ENCODE assay signal across 8 cellular contexts in the genomic region with DNA sequence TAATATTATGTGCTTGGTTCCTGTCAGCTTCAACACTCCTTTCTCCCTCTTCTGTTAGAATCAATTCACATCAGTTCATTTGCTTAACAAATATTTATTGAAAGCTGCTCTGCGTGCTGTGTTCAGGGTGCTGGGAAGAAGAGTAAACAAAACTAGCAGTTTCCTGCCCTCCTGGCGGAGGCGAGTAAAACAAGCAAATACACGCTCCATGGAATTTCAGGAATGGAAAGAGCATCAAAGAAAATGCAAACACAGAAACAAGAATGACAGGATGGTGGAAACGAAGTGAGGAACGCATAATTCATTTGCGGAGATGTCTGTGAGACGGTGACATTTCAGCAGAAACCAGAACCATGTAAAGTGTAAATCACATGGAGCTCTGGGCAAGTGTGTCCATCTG. TPM values are rescaled to one million over a fixed set of nuclear protein-coding genes. Genes with fewer than 3 reads are reported as not detected.
DNase-seq lines count a peak whose midpoint lies in the region; ATAC-seq, FAIRE-seq and TF ChIP-seq lines count a peak whose summit lies in the region.
"Had no signal": no experiment of that assay in that cellular context is flagged by ENCODE, and none has a peak within 500 bp of the region (broad histone marks: within the 10 kb centered on the region; RNA-seq: fewer than 3 reads in every experiment).

No MANE protein-coding gene starts in this region.

- 58 to 65% methylated on average over 8 of the region's 8 CpGs for WGBS in heart right ventricle, 2 donors

- ATAC-seq in heart right ventricle = no peak

- no peaks in the 10 kb centered on the region for H3K9me3 ChIP-seq in adipocyte (ENCODE audit: control insufficient read depth, low read length)
- H3K9me3 ChIP-seq in iPS-20b (ENCODE audit: insufficient read depth, low read depth, low read length) = peaks cover 6% of the 10 kb centered on the region
- no peaks in the 10 kb centered on the region for H3K9me3 ChIP-seq in heart right ventricle

- H3K27me3 ChIP-seq in adipocyte (replicated peaks; ENCODE audit: control insufficient read depth, insufficient read depth, low read length) = no peaks in the 10 kb centered on the region
- H3K27me3 ChIP-seq in iPS-20b (ENCODE audit: insufficient read depth, low read length) = no peaks in the 10 kb centered on the region
- H3K27me3 ChIP-seq in heart right ventricle = peaks cover 0 to 4% (median 0%) of the 10 kb centered on the region in 7 donors

- H3K27ac ChIP-seq in iPS-20b (ENCODE audit: low read length) = no peak overlapping the region
- no peak overlapping the region for H3K27ac ChIP-seq in heart right ventricle

- TF ChIP-seq CTCF in type B pancreatic cell (conservative IDR thresholded peaks at IDR 0.05) = peak; percentile 58
- TF ChIP-seq CTCF in heart right ventricle (IDR thresholded peaks at IDR 0.05) = no peak

- DNase-seq in NCI-H1105 (lab: John Stamatoyannopoulos, UW) (peak; percentile 61), adipocyte (ENCODE audit: low read depth) (peak; percentile 55), type B pancreatic cell (ENCODE audit: extremely low spot score, unreplicated experiment) (no peak), heart right ventricle (no peak), frontal cortex (ENCODE audit: low spot score in 2 of 2) (no peak), posterior vena cava (ENCODE audit: low spot score) (no peak)
- DNase-seq: activated CD4-positive, alpha-beta T cell treated with anti-CD3 and anti-CD28 coated beads for 48 hours had no signal

- FAIRE-seq in frontal cortex (lab: Jason Lieb, UNC) = no peak

- H3K9me3 Mint-ChIP-seq in type B pancreatic cell = peaks cover 8% of the 10 kb centered on the region

- intact Hi-C loops in heart right ventricle (cut with DNase I) (loop anchor here (5.0 to 10.0 kb wide), 6 partner anchors 148 to 836 kb away; no protein-coding TSS in a partner anchor), posterior vena cava (cut with DNase I) (loop anchor here (5.0 kb wide), 2 partner anchors 143 to 148 kb away; no protein-coding TSS in a partner anchor)

- H3K27me3 Mint-ChIP-seq in type B pancreatic cell = no peaks in the 10 kb centered on the region

- H3K4me3 ChIP-seq in adipocyte (ENCODE audit: low read length) (no peak overlapping the region), iPS-20b (ENCODE audit: low read length) (peak overlapping the region; percentile 46), heart right ventricle (no peak overlapping the region)

- peak overlapping the region; percentile 56 for H3K4me3 Mint-ChIP-seq in type B pancreatic cell

- H3K36me3 ChIP-seq in adipocyte (ENCODE audit: control insufficient read depth, insufficient read depth, low read length, severe bottlenecking) (no peaks in the 10 kb centered on the region), iPS-20b (ENCODE audit: insufficient read depth, low read depth, low read length) (no peaks in the 10 kb centered on the region), heart right ventricle (no peaks in the 10 kb centered on the region)

- H3K36me3 Mint-ChIP-seq in type B pancreatic cell = peaks cover 7% of the 10 kb centered on the region

- H3K9ac ChIP-seq in adipocyte (ENCODE audit: low read length) (no peak overlapping the region), iPS-20b (ENCODE audit: low read depth, low read length) (peak overlapping the region; percentile 25; the same call in 1 of the 2 replicates)

- H3K4me1 ChIP-seq in adipocyte (ENCODE audit: control insufficient read depth, insufficient read depth, low read length) (peaks cover 9% of the 10 kb centered on the region), iPS-20b (ENCODE audit: insufficient read depth, low read length) (peaks cover 30% of the 10 kb centered on the region), heart right ventricle (peaks cover 0 to 15% (median 8%) of the 10 kb centered on the region in 9 donors)

- H3K27ac Mint-ChIP-seq in type B pancreatic cell = peak overlapping the region; percentile 52

- H3K4me1 Mint-ChIP-seq in type B pancreatic cell (ENCODE audit: unreplicated experiment) = peaks cover 16% of the 10 kb centered on the region

RNA-seq across cellular contexts. Expression of a gene that starts 49.4 kb away (rescaled TPM):
- total RNA-seq in type B pancreatic cell (ENCODE audit: low replicate concordance) (28.8 and 69.1 TPM in 2 replicates), heart right ventricle (under 1 TPM in 2 of 10 donors, not detected in 8; 0.11 to 0.17 TPM), frontal cortex (3.3 TPM), posterior vena cava (not detected)
- polyA plus RNA-seq in heart right ventricle = under 1 TPM; 0.03 to 0.51 TPM

Comparison
In these comparisons a context has a peak if more than half of its experiments do, and no peak if none do; other contexts are left out.
1. DNase-seq: peak in NCI-H1105 (single experiment) and adipocyte (single experiment); none in type B pancreatic cell (single experiment), heart right ventricle (0 of 2), frontal cortex (0 of 2) and posterior vena cava (single experiment).